In genomic region chr2:219308142-219309093, GRCh38 we compare ENCODE assay signal across 1 cellular context.
TF ChIP-seq lines count a peak whose summit lies in the region.

No MANE protein-coding gene starts in this region.

TF ChIP-seq in K562, 482 proteins besides CTCF, POLR2A, EP300 and RAD21 (continues in another document):
- TF ChIP-seq CAMTA2 (CRISPR knock-in tag; conservative IDR thresholded peaks at IDR 0.05) (no peak), ZFP30 (CRISPR knock-in tag; IDR thresholded peaks at IDR 0.05; ENCODE audit: borderline replicate concordance) (no peak), SRF (CRISPR knock-in tag; IDR thresholded peaks at IDR 0.05) (peak in 1 of 2 experiments; percentile 81; a peak in 2 of 4 replicates), ZNF766 (CRISPR knock-in tag; conservative IDR thresholded peaks at IDR 0.05) (0 out of 2 replicates have a peak, but pooled peaks have one; percentile 61), ETV5 (CRISPR knock-in tag; IDR thresholded peaks at IDR 0.05; ENCODE audit: low read depth) (peak; percentile 42; the same call in 1 of the 2 replicates), NR3C1 (CRISPR knock-in tag; IDR thresholded peaks at IDR 0.05) (0 out of 2 replicates have a peak, but pooled peaks have one; percentile 85), LCOR (CRISPR knock-in tag; IDR thresholded peaks at IDR 0.05) (0 out of 2 replicates have a peak, but pooled peaks have one; percentile 52), MNT (conservative IDR thresholded peaks at IDR 0.05) (peak; percentile 84 to 90), WHSC1 (IDR thresholded peaks at IDR 0.05; ENCODE audit: low read length) (no peak), HDAC2 (IDR thresholded peaks at IDR 0.05) (peak; percentile 77; the same call in 1 of the 2 replicates), E2F4 (CRISPR knock-in tag; IDR thresholded peaks at IDR 0.05; ENCODE audit: low read depth) (0 out of 2 replicates have a peak, but pooled peaks have one; percentile 8), ESRRB (CRISPR knock-in tag; IDR thresholded peaks at IDR 0.05; ENCODE audit: borderline replicate concordance) (no peak), DPF2 (IDR thresholded peaks at IDR 0.05) (peak; percentile 78), CREM (IDR thresholded peaks at IDR 0.05; ENCODE audit: low read depth) (peak; percentile 60; the same call in 1 of the 2 replicates), OTX1 (CRISPR knock-in tag; IDR thresholded peaks at IDR 0.05) (no peak), TRIM24 (IDR thresholded peaks at IDR 0.05) (peak in 1 of 2 experiments; percentile 69; a peak in 2 of 4 replicates), ZNF41 (CRISPR knock-in tag; conservative IDR thresholded peaks at IDR 0.05) (no peak), ZNF24 (IDR thresholded peaks at IDR 0.05) (no peak), CBFB (CRISPR knock-in tag; IDR thresholded peaks at IDR 0.05) (no peak), TCF3 (CRISPR knock-in tag; IDR thresholded peaks at IDR 0.05) (no peak), SIN3A (IDR thresholded peaks at IDR 0.05; ENCODE audit: borderline replicate concordance in 2 of 2, control insufficient read depth in 1 of 2, low read depth in 2 of 2, low read length in 2 of 2) (peak in 1 of 2 experiments; percentile 82; a peak in 2 of 4 replicates), FOSL1 (tag; conservative IDR thresholded peaks at IDR 0.05) (peak; percentile 98), SMARCE1 (IDR thresholded peaks at IDR 0.05) (peak; percentile 77; the same call in 1 of the 2 replicates), EHMT2 (IDR thresholded peaks at IDR 0.05) (peak; percentile 99), FOXP4 (CRISPR knock-in tag; IDR thresholded peaks at IDR 0.05; ENCODE audit: borderline replicate concordance) (peak; percentile 27; the same call in 1 of the 2 replicates), HCFC1 (IDR thresholded peaks at IDR 0.05; ENCODE audit: low read depth, low read length) (no peak), C11orf30 (IDR thresholded peaks at IDR 0.05; ENCODE audit: low read depth) (peak; percentile 67), CREB1 (IDR thresholded peaks at IDR 0.05) (peak; percentile 8; the same call in 1 of the 2 replicates), CREB1 (CRISPR knock-in tag; IDR thresholded peaks at IDR 0.05) (peak; percentile 40; the same call in 1 of the 2 replicates), ATF3 (IDR thresholded peaks at IDR 0.05) (peak; percentile 88), ATF3 (CRISPR knock-in tag; conservative IDR thresholded peaks at IDR 0.05) (no peak), SREBF1 (IDR thresholded peaks at IDR 0.05; ENCODE audit: borderline replicate concordance, low read depth, low read length) (no peak), MAZ (CRISPR knock-in tag; conservative IDR thresholded peaks at IDR 0.05 in 1 of 2, IDR thresholded peaks at IDR 0.05 in 1 of 2) (peak; percentile 45 to 82; a peak in 3 of 4 replicates), PREB (CRISPR knock-in tag; IDR thresholded peaks at IDR 0.05) (no peak), HDAC1 (IDR thresholded peaks at IDR 0.05) (peak in 1 of 2 experiments; percentile 75; a peak in 2 of 4 replicates), SMAD4 (CRISPR knock-in tag; conservative IDR thresholded peaks at IDR 0.05) (peak; percentile 53; the same call in 1 of the 2 replicates), MIER1 (IDR thresholded peaks at IDR 0.05; ENCODE audit: low read depth) (peak; percentile 98), ZBTB1 (CRISPR knock-in tag; IDR thresholded peaks at IDR 0.05; ENCODE audit: borderline replicate concordance, low read depth) (no peak), FOXP1 (CRISPR knock-in tag; IDR thresholded peaks at IDR 0.05) (peak; percentile 29; the same call in 1 of the 2 replicates), ARID1B (IDR thresholded peaks at IDR 0.05) (peak; percentile 68), AFF1 (IDR thresholded peaks at IDR 0.05; ENCODE audit: low read depth in 1 of 2, partially characterized antibody in 2 of 2) (peak in 1 of 2 experiments; percentile 95), PRMT5 (CRISPR knock-in tag; IDR thresholded peaks at IDR 0.05) (peak; percentile 94), XRCC5 (IDR thresholded peaks at IDR 0.05; ENCODE audit: low read depth, low read length) (0 out of 2 replicates have a peak, but pooled peaks have one; percentile 22), KDM1A (IDR thresholded peaks at IDR 0.05) (peak in 1 of 2 experiments; percentile 64; a peak in 2 of 4 replicates), CHD2 (IDR thresholded peaks at IDR 0.05; ENCODE audit: low read depth, low read length) (peak; percentile 30; the same call in 1 of the 2 replicates), CHAMP1 (IDR thresholded peaks at IDR 0.05) (peak; percentile 80), REST (CRISPR knock-in tag; IDR thresholded peaks at IDR 0.05; ENCODE audit: low read depth) (peak; percentile 99), BHLHE40 (IDR thresholded peaks at IDR 0.05; ENCODE audit: low read length) (0 out of 2 replicates have a peak, but pooled peaks have one; percentile 22), CXXC5 (CRISPR knock-in tag; IDR thresholded peaks at IDR 0.05) (peak; percentile 48; the same call in 1 of the 2 replicates), CHCHD3 (CRISPR knock-in tag; IDR thresholded peaks at IDR 0.05) (no peak), SMAD2 (IDR thresholded peaks at IDR 0.05; ENCODE audit: low read depth, low read length) (no peak), ZNF146 (CRISPR knock-in tag; IDR thresholded peaks at IDR 0.05; ENCODE audit: unreplicated experiment) (no peak), NCOA1 (IDR thresholded peaks at IDR 0.05; ENCODE audit: low read depth) (peak; percentile 89), ZNF316 (IDR thresholded peaks at IDR 0.05) (peak; percentile 73), DMBX1 (CRISPR knock-in tag; IDR thresholded peaks at IDR 0.05; ENCODE audit: borderline replicate concordance) (peak; percentile 63; the same call in 1 of the 2 replicates)
